Comparison of ENCODE assay signal across 1 cellular context in the genomic region with DNA sequence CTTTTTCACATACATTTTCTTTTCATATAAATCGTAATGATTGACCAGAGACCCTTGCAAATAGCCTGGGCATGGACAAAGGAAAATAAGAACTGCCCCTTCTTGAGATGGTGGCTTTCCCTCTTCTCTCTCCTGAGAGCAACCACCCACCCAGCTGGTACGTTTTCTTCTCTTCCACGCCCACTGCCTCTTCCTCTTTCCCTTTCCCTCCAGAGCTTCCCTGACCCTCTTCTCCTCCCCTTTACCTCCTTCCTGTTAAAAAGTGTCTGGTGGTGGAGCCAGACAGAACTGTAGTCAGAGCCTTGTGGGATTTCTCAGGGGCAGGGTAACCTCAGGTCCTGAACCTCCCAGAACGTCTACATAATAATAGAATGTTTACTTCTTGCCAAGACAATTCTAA.
TF ChIP-seq lines count a peak whose summit lies in the region.

No MANE protein-coding gene starts in this region.

TF ChIP-seq in GM23338, 12 proteins besides CTCF, POLR2A, EP300 and RAD21:
- TF ChIP-seq, protein P1, sequence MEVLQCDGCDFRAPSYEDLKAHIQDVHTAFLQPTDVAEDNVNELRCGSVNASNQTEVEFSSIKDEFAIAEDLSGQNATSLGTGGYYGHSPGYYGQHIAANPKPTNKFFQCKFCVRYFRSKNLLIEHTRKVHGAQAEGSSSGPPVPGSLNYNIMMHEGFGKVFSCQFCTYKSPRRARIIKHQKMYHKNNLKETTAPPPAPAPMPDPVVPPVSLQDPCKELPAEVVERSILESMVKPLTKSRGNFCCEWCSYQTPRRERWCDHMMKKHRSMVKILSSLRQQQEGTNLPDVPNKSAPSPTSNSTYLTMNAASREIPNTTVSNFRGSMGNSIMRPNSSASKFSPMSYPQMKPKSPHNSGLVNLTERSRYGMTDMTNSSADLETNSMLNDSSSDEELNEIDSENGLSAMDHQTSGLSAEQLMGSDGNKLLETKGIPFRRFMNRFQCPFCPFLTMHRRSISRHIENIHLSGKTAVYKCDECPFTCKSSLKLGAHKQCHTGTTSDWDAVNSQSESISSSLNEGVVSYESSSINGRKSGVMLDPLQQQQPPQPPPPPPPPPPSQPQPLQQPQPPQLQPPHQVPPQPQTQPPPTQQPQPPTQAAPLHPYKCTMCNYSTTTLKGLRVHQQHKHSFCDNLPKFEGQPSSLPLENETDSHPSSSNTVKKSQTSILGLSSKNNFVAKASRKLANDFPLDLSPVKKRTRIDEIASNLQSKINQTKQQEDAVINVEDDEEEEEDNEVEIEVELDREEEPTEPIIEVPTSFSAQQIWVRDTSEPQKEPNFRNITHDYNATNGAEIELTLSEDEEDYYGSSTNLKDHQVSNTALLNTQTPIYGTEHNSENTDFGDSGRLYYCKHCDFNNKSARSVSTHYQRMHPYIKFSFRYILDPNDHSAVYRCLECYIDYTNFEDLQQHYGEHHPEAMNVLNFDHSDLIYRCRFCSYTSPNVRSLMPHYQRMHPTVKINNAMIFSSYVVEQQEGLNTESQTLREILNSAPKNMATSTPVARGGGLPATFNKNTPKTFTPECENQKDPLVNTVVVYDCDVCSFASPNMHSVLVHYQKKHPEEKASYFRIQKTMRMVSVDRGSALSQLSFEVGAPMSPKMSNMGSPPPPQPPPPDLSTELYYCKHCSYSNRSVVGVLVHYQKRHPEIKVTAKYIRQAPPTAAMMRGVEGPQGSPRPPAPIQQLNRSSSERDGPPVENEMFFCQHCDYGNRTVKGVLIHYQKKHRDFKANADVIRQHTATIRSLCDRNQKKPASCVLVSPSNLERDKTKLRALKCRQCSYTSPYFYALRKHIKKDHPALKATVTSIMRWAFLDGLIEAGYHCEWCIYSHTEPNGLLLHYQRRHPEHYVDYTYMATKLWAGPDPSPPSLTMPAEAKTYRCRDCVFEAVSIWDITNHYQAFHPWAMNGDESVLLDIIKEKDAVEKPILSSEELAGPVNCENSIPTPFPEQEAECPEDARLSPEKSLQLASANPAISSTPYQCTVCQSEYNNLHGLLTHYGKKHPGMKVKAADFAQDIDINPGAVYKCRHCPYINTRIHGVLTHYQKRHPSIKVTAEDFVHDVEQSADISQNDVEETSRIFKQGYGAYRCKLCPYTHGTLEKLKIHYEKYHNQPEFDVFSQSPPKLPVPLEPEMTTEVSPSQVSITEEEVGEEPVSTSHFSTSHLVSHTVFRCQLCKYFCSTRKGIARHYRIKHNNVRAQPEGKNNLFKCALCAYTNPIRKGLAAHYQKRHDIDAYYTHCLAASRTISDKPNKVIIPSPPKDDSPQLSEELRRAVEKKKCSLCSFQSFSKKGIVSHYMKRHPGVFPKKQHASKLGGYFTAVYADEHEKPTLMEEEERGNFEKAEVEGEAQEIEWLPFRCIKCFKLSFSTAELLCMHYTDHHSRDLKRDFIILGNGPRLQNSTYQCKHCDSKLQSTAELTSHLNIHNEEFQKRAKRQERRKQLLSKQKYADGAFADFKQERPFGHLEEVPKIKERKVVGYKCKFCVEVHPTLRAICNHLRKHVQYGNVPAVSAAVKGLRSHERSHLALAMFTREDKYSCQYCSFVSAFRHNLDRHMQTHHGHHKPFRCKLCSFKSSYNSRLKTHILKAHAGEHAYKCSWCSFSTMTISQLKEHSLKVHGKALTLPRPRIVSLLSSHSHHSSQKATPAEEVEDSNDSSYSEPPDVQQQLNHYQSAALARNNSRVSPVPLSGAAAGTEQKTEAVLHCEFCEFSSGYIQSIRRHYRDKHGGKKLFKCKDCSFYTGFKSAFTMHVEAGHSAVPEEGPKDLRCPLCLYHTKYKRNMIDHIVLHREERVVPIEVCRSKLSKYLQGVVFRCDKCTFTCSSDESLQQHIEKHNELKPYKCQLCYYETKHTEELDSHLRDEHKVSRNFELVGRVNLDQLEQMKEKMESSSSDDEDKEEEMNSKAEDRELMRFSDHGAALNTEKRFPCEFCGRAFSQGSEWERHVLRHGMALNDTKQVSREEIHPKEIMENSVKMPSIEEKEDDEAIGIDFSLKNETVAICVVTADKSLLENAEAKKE (CRISPR knock-in tag; IDR thresholded peaks at IDR 0.05), result no peak
- TF ChIP-seq, protein P2, sequence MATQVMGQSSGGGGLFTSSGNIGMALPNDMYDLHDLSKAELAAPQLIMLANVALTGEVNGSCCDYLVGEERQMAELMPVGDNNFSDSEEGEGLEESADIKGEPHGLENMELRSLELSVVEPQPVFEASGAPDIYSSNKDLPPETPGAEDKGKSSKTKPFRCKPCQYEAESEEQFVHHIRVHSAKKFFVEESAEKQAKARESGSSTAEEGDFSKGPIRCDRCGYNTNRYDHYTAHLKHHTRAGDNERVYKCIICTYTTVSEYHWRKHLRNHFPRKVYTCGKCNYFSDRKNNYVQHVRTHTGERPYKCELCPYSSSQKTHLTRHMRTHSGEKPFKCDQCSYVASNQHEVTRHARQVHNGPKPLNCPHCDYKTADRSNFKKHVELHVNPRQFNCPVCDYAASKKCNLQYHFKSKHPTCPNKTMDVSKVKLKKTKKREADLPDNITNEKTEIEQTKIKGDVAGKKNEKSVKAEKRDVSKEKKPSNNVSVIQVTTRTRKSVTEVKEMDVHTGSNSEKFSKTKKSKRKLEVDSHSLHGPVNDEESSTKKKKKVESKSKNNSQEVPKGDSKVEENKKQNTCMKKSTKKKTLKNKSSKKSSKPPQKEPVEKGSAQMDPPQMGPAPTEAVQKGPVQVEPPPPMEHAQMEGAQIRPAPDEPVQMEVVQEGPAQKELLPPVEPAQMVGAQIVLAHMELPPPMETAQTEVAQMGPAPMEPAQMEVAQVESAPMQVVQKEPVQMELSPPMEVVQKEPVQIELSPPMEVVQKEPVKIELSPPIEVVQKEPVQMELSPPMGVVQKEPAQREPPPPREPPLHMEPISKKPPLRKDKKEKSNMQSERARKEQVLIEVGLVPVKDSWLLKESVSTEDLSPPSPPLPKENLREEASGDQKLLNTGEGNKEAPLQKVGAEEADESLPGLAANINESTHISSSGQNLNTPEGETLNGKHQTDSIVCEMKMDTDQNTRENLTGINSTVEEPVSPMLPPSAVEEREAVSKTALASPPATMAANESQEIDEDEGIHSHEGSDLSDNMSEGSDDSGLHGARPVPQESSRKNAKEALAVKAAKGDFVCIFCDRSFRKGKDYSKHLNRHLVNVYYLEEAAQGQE (IDR thresholded peaks at IDR 0.05; ENCODE audit: unreplicated experiment), result no peak
- TF ChIP-seq STAT1 (IDR thresholded peaks at IDR 0.05; ENCODE audit: unreplicated experiment), result no peak
- TF ChIP-seq CREB1 (CRISPR knock-in tag; IDR thresholded peaks at IDR 0.05; ENCODE audit: low read depth), result no peak
